In genomic region chr2:54597153-54597827, GRCh38 we compare ENCODE assay signal across 9 cellular contexts.
DNase-seq lines count a peak whose midpoint lies in the region; ATAC-seq and TF ChIP-seq lines count a peak whose summit lies in the region.
"Had no signal": no experiment of that assay in that cellular context is flagged by ENCODE, and none has a peak within 500 bp of the region (broad histone marks: within the 10 kb centered on the region; RNA-seq: fewer than 3 reads in every experiment).

No MANE protein-coding gene starts in this region.

- TF ChIP-seq CTCF in brain (conservative IDR thresholded peaks at IDR 0.05) (no peak), neural crest cell (conservative IDR thresholded peaks at IDR 0.05) (no peak), PC-9 (conservative IDR thresholded peaks at IDR 0.05) (no peak)

- H3K4me1 Mint-ChIP-seq in brain: peaks cover 58% of the 10 kb centered on the region
- H3K4me1 Mint-ChIP-seq in neural crest cell: peaks cover 32% of the 10 kb centered on the region

- POLR2A ChIA-PET in PC-9 (lab: Charles Lee; ENCODE audit: unreplicated experiment): interaction anchor here (0.6 kb wide), 1 partner anchor 66 kb away, joined by 15 read pairs; no protein-coding TSS in a partner anchor

- H3K9me3 Mint-ChIP-seq in brain (no peaks in the 10 kb centered on the region), neural crest cell (peaks cover 2% of the 10 kb centered on the region)

- no peak overlapping the region for H3K4me2 ChIP-seq in PC-9

- no peaks in the 10 kb centered on the region for H3K9me2 ChIP-seq in PC-9 (ENCODE audit: insufficient read depth)

- no TSS peak for BruUV-seq in PC-9 (replicated peaks; lab: Mats Ljungman, UMichigan)

- in situ Hi-C loops in G401 (cut with HindIII; ENCODE audit: low sequenced_read_pairs): no loop called here

- peaks cover 31% of the 10 kb centered on the region; the same call in 1 of the 2 replicates for H3K36me3 ChIP-seq in PC-9 (ENCODE audit: low read depth)

- H3K9me3 ChIP-seq in PC-9 (ENCODE audit: insufficient read depth, low read depth): no peaks in the 10 kb centered on the region

- no peaks in the 10 kb centered on the region for H3F3A ChIP-seq in PC-9 (ENCODE audit: insufficient read depth, low read depth)

- H4K20me1 ChIP-seq in PC-9 (ENCODE audit: insufficient read depth): peaks cover 10% of the 10 kb centered on the region

- peaks cover 99% of the 10 kb centered on the region for H3K79me2 ChIP-seq in PC-9 (ENCODE audit: low read depth)

- no peak for ATAC-seq in sciatic nerve

- no peak overlapping the region for H3K4me3 ChIP-seq in PC-9
- H3K4me3 ChIP-seq: SK-N-MC had no signal

- H2AFZ ChIP-seq in PC-9: no peak overlapping the region

- peak; percentile 92 for DNase-seq in G401 (ENCODE audit: low spot score)
- peak; percentile 52 for DNase-seq in NCI-H1105 (lab: John Stamatoyannopoulos, UW)
- no peak for DNase-seq in neural crest cell (ENCODE audit: low read depth, low spot score)
- DNase-seq in sciatic nerve (ENCODE audit: low spot score): no peak
- DNase-seq in stimulated activated CD8-positive, alpha-beta memory T cell treated with anti-CD3 and anti-CD28 coated beads, Interleukin-4, amount 100 ng/mL, for 48 hours: no peak
- DNase-seq in medulla oblongata (ENCODE audit: extremely low spot score): no peak
- no peak for DNase-seq in PC-9

- H3K4me3 Mint-ChIP-seq in brain: no peak overlapping the region
- no peak overlapping the region for H3K4me3 Mint-ChIP-seq in neural crest cell

- H3K27ac ChIP-seq in PC-9: no peak overlapping the region
- H3K27ac ChIP-seq: SK-N-MC had no signal

- no peaks in the 10 kb centered on the region for H3K27me3 ChIP-seq in PC-9 (ENCODE audit: insufficient read depth, low read depth)

- H3K36me3 Mint-ChIP-seq in brain (peaks cover 69% of the 10 kb centered on the region), neural crest cell (ENCODE audit: low read depth) (peaks cover 34% of the 10 kb centered on the region)

- CTCF ChIA-PET in PC-9 (lab: Charles Lee): interaction anchor here (0.5 to 0.6 kb wide), 2 partner anchors 104 to 437 kb away, joined by 3 to 5 read pairs; no protein-coding TSS in a partner anchor

- intact Hi-C loops in sciatic nerve (cut with DNase I): no loop called here
- intact Hi-C loops in PC-9 (cut with micrococcal nuclease; ENCODE audit: unreplicated experiment): no loop called here

- peak overlapping the region; percentile 41 to 70 (median 53) for H3K27ac Mint-ChIP-seq in brain
- peak overlapping the region; percentile 60 for H3K27ac Mint-ChIP-seq in neural crest cell (ENCODE audit: unreplicated experiment)

- H3K27me3 Mint-ChIP-seq in brain: no peaks in the 10 kb centered on the region
- no peaks in the 10 kb centered on the region for H3K27me3 Mint-ChIP-seq in neural crest cell (ENCODE audit: low read depth)

- H3K4me1 ChIP-seq in PC-9 (replicated peaks; ENCODE audit: insufficient read depth): no peaks in the 10 kb centered on the region

Comparison
In these comparisons a context has a peak if more than half of its experiments do, and no peak if none do; other contexts are left out.
1. DNase-seq: peak in G401 (single experiment) and NCI-H1105 (single experiment); none in neural crest cell (single experiment), sciatic nerve (single experiment), stimulated activated CD8-positive, alpha-beta memory T cell treated with anti-CD3 and anti-CD28 coated beads, Interleukin-4, amount 100 ng/mL, for 48 hours (single experiment), medulla oblongata (single experiment) and PC-9 (0 of 2).